ENCODE assay signal across 17 cellular contexts in the genomic region with DNA sequence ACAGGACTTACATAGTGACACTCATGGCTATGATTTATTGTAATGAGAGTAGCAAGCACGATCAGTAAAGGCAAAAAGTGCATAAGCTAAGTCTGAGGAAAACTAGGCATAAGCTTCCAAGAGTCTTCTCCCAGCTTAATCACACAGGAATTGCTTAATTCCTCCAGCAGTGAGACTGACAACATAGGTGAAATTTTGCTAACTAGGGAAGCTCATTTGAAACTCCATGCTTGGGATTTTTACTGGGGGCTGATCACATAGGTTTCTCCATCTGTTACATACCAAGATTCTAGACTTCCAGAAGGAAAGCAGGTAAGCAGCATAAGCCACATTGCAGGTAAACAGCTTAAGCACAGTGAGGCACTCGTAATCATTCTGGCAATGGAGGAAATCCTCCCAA.
"Had no signal": no experiment of that assay in that cellular context is flagged by ENCODE, and none has a peak within 500 bp of the region (broad histone marks: within the 10 kb centered on the region; RNA-seq: fewer than 3 reads in every experiment).

No MANE protein-coding gene starts in this region.

- H3K27me3 ChIP-seq: neural progenitor cell, ovary, right atrium auricular region, sigmoid colon, stomach, transverse colon had no signal

- DNase-seq: erythroblast; glutamatergic neuron; kidney glomerular epithelial cell; midbrain; nucleus accumbens; ovary; sigmoid colon; stimulated activated naive CD4-positive, alpha-beta T cell; stomach; substantia nigra; transverse colon had no signal

- H3K4me1 Mint-ChIP-seq: neural progenitor cell had no signal

- H3K27ac Mint-ChIP-seq: natural killer cell treated with Interleukin-12 subunit alpha and Interleukin-12 subunit beta and Interleukin-15 and Interleukin-18, amount 100 ng/mL, for 72 hours; neural progenitor cell had no signal

- H3K9me3 Mint-ChIP-seq: natural killer cell treated with Interleukin-12 subunit alpha and Interleukin-12 subunit beta and Interleukin-15 and Interleukin-18, amount 100 ng/mL, for 72 hours had no signal

- ATAC-seq: natural killer cell treated with Interleukin-12 subunit alpha and Interleukin-12 subunit beta and Interleukin-15 and Interleukin-18, amount 100 ng/mL, for 72 hours had no signal

- H3K4me3 ChIP-seq: neural progenitor cell, ovary, right atrium auricular region, sigmoid colon, skin epidermis, stomach, thoracic aorta, transverse colon had no signal

- H3K36me3 ChIP-seq: neural progenitor cell, ovary, right atrium auricular region had no signal

- H3K27me3 Mint-ChIP-seq: natural killer cell treated with Interleukin-12 subunit alpha and Interleukin-12 subunit beta and Interleukin-15 and Interleukin-18, amount 100 ng/mL, for 72 hours had no signal

- H2AFZ ChIP-seq: neural progenitor cell had no signal

- H3K9me3 ChIP-seq: ovary, right atrium auricular region, sigmoid colon, stomach, thoracic aorta, transverse colon had no signal

- H3K27ac ChIP-seq: neural progenitor cell, ovary, right atrium auricular region, sigmoid colon, skin epidermis, stomach, thoracic aorta, transverse colon had no signal

- H3K9ac ChIP-seq: neural progenitor cell had no signal

- H3K4me1 ChIP-seq: neural progenitor cell, right atrium auricular region, transverse colon had no signal

- H3K4me3 Mint-ChIP-seq: natural killer cell treated with Interleukin-12 subunit alpha and Interleukin-12 subunit beta and Interleukin-15 and Interleukin-18, amount 100 ng/mL, for 72 hours; neural progenitor cell had no signal

- H3K4me2 ChIP-seq: neural progenitor cell had no signal

- FAIRE-seq: urothelium cell line had no signal
